Comparison of ENCODE assay signal across 16 cellular contexts in the genomic region with DNA sequence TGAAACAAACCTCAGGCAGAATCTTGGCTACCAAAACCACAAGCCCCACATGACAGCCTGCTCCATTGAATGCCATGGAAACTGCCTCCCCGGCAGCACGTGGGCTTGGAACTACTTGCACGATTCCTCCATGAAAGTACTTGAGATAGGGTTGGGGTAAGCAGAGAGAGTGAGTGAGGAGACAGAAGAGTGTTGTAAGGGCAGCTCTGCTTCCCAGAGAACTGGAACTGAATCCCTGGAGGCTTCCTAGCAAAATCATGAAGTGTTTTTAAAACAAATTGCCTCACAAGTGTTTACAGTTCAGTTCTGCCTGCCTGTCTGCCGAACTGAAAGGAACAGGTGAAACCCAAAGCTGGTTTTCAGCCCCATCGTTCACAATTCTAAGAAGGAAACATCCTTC. TPM values are rescaled to one million over a fixed set of nuclear protein-coding genes. Genes with fewer than 3 reads are reported as not detected.
DNase-seq lines count a peak whose midpoint lies in the region; ATAC-seq and TF ChIP-seq lines count a peak whose summit lies in the region.
"Had no signal": no experiment of that assay in that cellular context is flagged by ENCODE, and none has a peak within 500 bp of the region (broad histone marks: within the 10 kb centered on the region; RNA-seq: fewer than 3 reads in every experiment).

No MANE protein-coding gene starts in this region.

- no peak overlapping the region for H3K4me2 ChIP-seq in smooth muscle cell
- H3K4me2 ChIP-seq: KMS-11 had no signal

- WGBS in smooth muscle cell (ENCODE audit: low lambda C conversion rate): 86% methylated on average over 5 of the region's 5 CpGs

- H3K4me3 ChIP-seq in smooth muscle cell (no peak overlapping the region), brain microvascular endothelial cell (ENCODE audit: low read depth, low read length) (no peak overlapping the region)
- H3K4me3 ChIP-seq: stomach had no signal

- H3K36me3 ChIP-seq in smooth muscle cell (ENCODE audit: low read depth) (no peaks in the 10 kb centered on the region), brain microvascular endothelial cell (replicated peaks) (no peaks in the 10 kb centered on the region)
- H3K36me3 ChIP-seq: ascending aorta, stomach had no signal

- no peaks in the 10 kb centered on the region for H4K20me1 ChIP-seq in smooth muscle cell (ENCODE audit: low read depth)

- in situ Hi-C loops in brain microvascular endothelial cell (cut with HindIII; ENCODE audit: low pct_ligation_motif_present, low sequenced_read_pairs): no loop called here
- in situ Hi-C loops in ACHN (cut with HindIII; ENCODE audit: low pct_ligation_motif_present, low pct_unique_long_range_greater_than_20kb, low sequenced_read_pairs): no loop called here

- H2AFZ ChIP-seq in smooth muscle cell (ENCODE audit: low read depth): peak overlapping the region; percentile 3

- H3K9me3 ChIP-seq in smooth muscle cell (replicated peaks; ENCODE audit: low read depth): no peaks in the 10 kb centered on the region
- H3K9me3 ChIP-seq: ascending aorta, stomach had no signal

- H3K27me3 ChIP-seq in smooth muscle cell (ENCODE audit: low read depth) (no peaks in the 10 kb centered on the region), brain microvascular endothelial cell (replicated peaks) (no peaks in the 10 kb centered on the region)
- H3K27me3 ChIP-seq: ascending aorta, stomach had no signal

- H3F3A ChIP-seq in smooth muscle cell (ENCODE audit: low read depth): no peaks in the 10 kb centered on the region

- no peak overlapping the region for H3K27ac ChIP-seq in smooth muscle cell (ENCODE audit: low read depth)
- no peak overlapping the region for H3K27ac ChIP-seq in brain microvascular endothelial cell
- H3K27ac ChIP-seq: 22Rv1, ascending aorta, KMS-11 had no signal

- DNase-seq in DMS153 treated with DMSO at 0.1 percent for 48 hours (lab: John Stamatoyannopoulos, UW; ENCODE audit: unreplicated experiment): peak; percentile 53
- no peak for DNase-seq in DMS153 (lab: John Stamatoyannopoulos, UW)
- DNase-seq in NCI-H345 treated with DMSO at 0.1 percent for 48 hours (lab: John Stamatoyannopoulos, UW; ENCODE audit: unreplicated experiment): peak; percentile 19
- peak; percentile 56 for DNase-seq in foreskin melanocyte
- DNase-seq in smooth muscle cell (lab: John Stamatoyannopoulos, UW; ENCODE audit: unreplicated experiment): no peak
- DNase-seq in brain microvascular endothelial cell: no peak
- no peak for DNase-seq in omental fat pad (ENCODE audit: low spot score)
- DNase-seq in ACHN: no peak
- DNase-seq: stomach had no signal

- H3K79me2 ChIP-seq in smooth muscle cell (ENCODE audit: low read depth): no peaks in the 10 kb centered on the region

- peaks cover 3% of the 10 kb centered on the region for H3K4me1 ChIP-seq in smooth muscle cell (ENCODE audit: low read depth)

- no peak for ATAC-seq in omental fat pad (ENCODE audit: low FRiP score)
- ATAC-seq: activated T-helper 17 cell treated with anti-CD3 and anti-CD28 coated beads, Interleukin-2, amount 50 U/mL, for 72 hours had no signal

- no peak for TF ChIP-seq CTCF in smooth muscle cell (IDR thresholded peaks at IDR 0.05; ENCODE audit: borderline replicate concordance, insufficient read depth, poor library complexity, severe bottlenecking)
- no peak for TF ChIP-seq CTCF in brain microvascular endothelial cell (IDR thresholded peaks at IDR 0.05; ENCODE audit: low read depth, low read length, missing control alignments)
- TF ChIP-seq CTCF in omental fat pad (IDR thresholded peaks at IDR 0.05): no peak

- H3K9ac ChIP-seq in smooth muscle cell (ENCODE audit: low read depth): no peak overlapping the region
- H3K9ac ChIP-seq: KMS-11 had no signal

RNA-seq across cellular contexts. Expression of a gene that starts 35.3 kb away (rescaled TPM):
- total RNA-seq in smooth muscle cell: not detected in 2 replicates
- polyA plus RNA-seq in smooth muscle cell: not detected in 2 replicates
- total RNA-seq in omental fat pad: 1 to 10 TPM in 2 of 4 donors, not detected in 2; 1.3 to 9.7 TPM
- total RNA-seq: activated T-helper 17 cell treated with anti-CD3 and anti-CD28 coated beads, Interleukin-2, amount 50 U/mL, for 72 hours; ascending aorta; dermis microvascular lymphatic vessel endothelial cell; kidney epithelial cell; NCI-H460; stomach had no signal

Comparison
In these comparisons a context has a peak if more than half of its experiments do, and no peak if none do; other contexts are left out.
1. DNase-seq: peak in DMS153 treated with DMSO at 0.1 percent for 48 hours (single experiment), NCI-H345 treated with DMSO at 0.1 percent for 48 hours (single experiment) and foreskin melanocyte (single experiment); none in DMS153 (single experiment), smooth muscle cell (single experiment), brain microvascular endothelial cell (single experiment), omental fat pad (single experiment) and ACHN (single experiment).